In genomic region chr19:40489882-40490230, GRCh38 we compare ENCODE assay signal across 2 cellular contexts.
TF ChIP-seq lines count a peak whose summit lies in the region.

No MANE protein-coding gene starts in this region.

TF ChIP-seq in A549, 52 proteins besides CTCF, POLR2A, EP300 and RAD21:
- no peak for TF ChIP-seq GATA3 (IDR thresholded peaks at IDR 0.05; ENCODE audit: borderline replicate concordance)
- TF ChIP-seq ATOH8 (CRISPR knock-in tag; IDR thresholded peaks at IDR 0.05; ENCODE audit: low read depth) = no peak
- no peak for TF ChIP-seq MYC (IDR thresholded peaks at IDR 0.05; ENCODE audit: borderline replicate concordance, low read length)
- TF ChIP-seq E2F6 (IDR thresholded peaks at IDR 0.05; ENCODE audit: borderline replicate concordance, low read depth) = no peak
- no peak for TF ChIP-seq CEBPB (IDR thresholded peaks at IDR 0.05)
- TF ChIP-seq TFCP2L1 (CRISPR knock-in tag; IDR thresholded peaks at IDR 0.05) = no peak
- TF ChIP-seq SREBF2 (IDR thresholded peaks at IDR 0.05) = no peak
- no peak for TF ChIP-seq BHLHE40 (IDR thresholded peaks at IDR 0.05; ENCODE audit: low read depth, low read length)
- TF ChIP-seq NR3C1 (IDR thresholded peaks at IDR 0.05) = no peak
- TF ChIP-seq EHMT2 (IDR thresholded peaks at IDR 0.05; ENCODE audit: low read depth) = no peak
- TF ChIP-seq JUN (IDR thresholded peaks at IDR 0.05) = no peak
- no peak for TF ChIP-seq ELK1 (IDR thresholded peaks at IDR 0.05; ENCODE audit: low read depth, low read length)
- no peak for TF ChIP-seq TP53 (CRISPR knock-in tag; IDR thresholded peaks at IDR 0.05)
- no peak for TF ChIP-seq KDM1A (IDR thresholded peaks at IDR 0.05; ENCODE audit: low read depth)
- no peak for TF ChIP-seq NPAS2 (CRISPR knock-in tag; IDR thresholded peaks at IDR 0.05; ENCODE audit: borderline replicate concordance)

TF ChIP-seq in GM23338, 12 proteins besides CTCF, POLR2A, EP300 and RAD21 (continued from another document):
- TF ChIP-seq ZNF331 (CRISPR knock-in tag; IDR thresholded peaks at IDR 0.05; ENCODE audit: low read depth) (no peak), POLR2AphosphoS5 (IDR thresholded peaks at IDR 0.05; ENCODE audit: low read depth) (no peak), JUNB (IDR thresholded peaks at IDR 0.05; ENCODE audit: unreplicated experiment) (no peak), STAT1 (IDR thresholded peaks at IDR 0.05; ENCODE audit: unreplicated experiment) (no peak), ETS1 (IDR thresholded peaks at IDR 0.05) (no peak), NANOG (IDR thresholded peaks at IDR 0.05; ENCODE audit: borderline replicate concordance) (no peak), EZH2phosphoT487 (IDR thresholded peaks at IDR 0.05; ENCODE audit: unreplicated experiment) (no peak), ZNF462 (CRISPR knock-in tag; IDR thresholded peaks at IDR 0.05) (no peak), CREB1 (CRISPR knock-in tag; IDR thresholded peaks at IDR 0.05; ENCODE audit: low read depth) (no peak)
